Comparison of ENCODE assay signal across 1 cellular context in the genomic region with DNA sequence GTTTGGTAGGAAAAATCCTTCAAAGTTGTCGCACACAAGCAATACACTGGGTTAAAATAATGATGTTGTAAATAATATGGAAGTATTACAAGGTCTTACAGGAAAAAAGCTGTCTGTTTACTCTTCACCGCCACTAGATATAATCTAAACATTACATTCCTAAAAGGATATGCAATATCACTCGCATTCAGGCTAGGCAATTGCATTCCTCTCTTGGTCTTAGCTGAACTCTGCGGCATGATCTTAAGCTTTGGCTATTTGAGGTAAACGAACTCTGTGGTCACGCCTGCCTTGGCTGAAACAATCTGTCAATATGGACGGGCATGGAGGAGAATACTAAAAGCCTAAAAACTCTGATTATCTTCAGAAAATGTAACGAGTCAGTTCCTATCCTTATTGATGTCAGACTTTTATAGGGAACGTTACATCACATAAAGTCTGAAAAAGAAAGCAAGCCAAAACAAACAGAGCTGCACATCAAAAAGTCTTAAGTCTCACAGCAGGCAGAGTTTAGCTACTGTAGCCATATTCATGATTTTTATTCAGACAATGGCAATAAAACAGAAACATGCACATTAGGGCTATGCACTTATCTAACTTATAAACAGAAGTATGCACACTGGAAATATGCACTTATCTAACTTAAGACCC.
TF ChIP-seq lines count a peak whose summit lies in the region.

No MANE protein-coding gene starts in this region.

TF ChIP-seq in HEK293, 187 proteins besides CTCF, POLR2A, EP300 and RAD21 (continued from another document and continues in another):
- TF ChIP-seq, protein P1, sequence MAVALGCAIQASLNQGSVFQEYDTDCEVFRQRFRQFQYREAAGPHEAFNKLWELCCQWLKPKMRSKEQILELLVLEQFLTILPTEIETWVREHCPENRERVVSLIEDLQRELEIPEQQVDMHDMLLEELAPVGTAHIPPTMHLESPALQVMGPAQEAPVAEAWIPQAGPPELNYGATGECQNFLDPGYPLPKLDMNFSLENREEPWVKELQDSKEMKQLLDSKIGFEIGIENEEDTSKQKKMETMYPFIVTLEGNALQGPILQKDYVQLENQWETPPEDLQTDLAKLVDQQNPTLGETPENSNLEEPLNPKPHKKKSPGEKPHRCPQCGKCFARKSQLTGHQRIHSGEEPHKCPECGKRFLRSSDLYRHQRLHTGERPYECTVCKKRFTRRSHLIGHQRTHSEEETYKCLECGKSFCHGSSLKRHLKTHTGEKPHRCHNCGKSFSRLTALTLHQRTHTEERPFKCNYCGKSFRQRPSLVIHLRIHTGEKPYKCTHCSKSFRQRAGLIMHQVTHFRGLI (tag by site-specific recombination; IDR thresholded peaks at IDR 0.05): peak; percentile 55
- TF ChIP-seq ZNF10 (tag by site-specific recombination; IDR thresholded peaks at IDR 0.05) (peak; percentile 44; the same call in 1 of the 2 replicates), ZNF549 (tag by site-specific recombination; IDR thresholded peaks at IDR 0.05) (peak; percentile 18; the same call in 1 of the 2 replicates), SP7 (tag by site-specific recombination; IDR thresholded peaks at IDR 0.05) (peak; percentile 81), MZF1 (tag by site-specific recombination; IDR thresholded peaks at IDR 0.05; ENCODE audit: borderline replicate concordance) (peak; percentile 80; the same call in 1 of the 2 replicates), ZNF174 (tag by site-specific recombination; IDR thresholded peaks at IDR 0.05) (no peak), ZNF175 (tag by site-specific recombination; IDR thresholded peaks at IDR 0.05) (no peak), ZNF302 (tag by site-specific recombination; IDR thresholded peaks at IDR 0.05; ENCODE audit: low read depth) (0 out of 2 replicates have a peak, but pooled peaks have one; percentile 54), ZNF324 (tag by site-specific recombination; IDR thresholded peaks at IDR 0.05) (peak; percentile 60; the same call in 1 of the 2 replicates), BCL11B (tag by site-specific recombination; IDR thresholded peaks at IDR 0.05; ENCODE audit: low read depth) (peak; percentile 90), KLF10 (tag by site-specific recombination; IDR thresholded peaks at IDR 0.05) (peak; percentile 91), ZNF2 (tag by site-specific recombination; IDR thresholded peaks at IDR 0.05) (peak; percentile 81), ZNF600 (tag by site-specific recombination; IDR thresholded peaks at IDR 0.05) (peak; percentile 67), ZNF677 (tag by site-specific recombination; IDR thresholded peaks at IDR 0.05) (no peak), GFI1B (tag by site-specific recombination; IDR thresholded peaks at IDR 0.05) (peak; percentile 73), FEZF1 (tag by site-specific recombination; IDR thresholded peaks at IDR 0.05) (peak; percentile 96), ZBTB21 (tag by site-specific recombination; IDR thresholded peaks at IDR 0.05) (peak; percentile 89), YY1 (tag by site-specific recombination; IDR thresholded peaks at IDR 0.05) (no peak), ZSCAN23 (tag by site-specific recombination; IDR thresholded peaks at IDR 0.05) (peak; percentile 80), ZBTB17 (tag by site-specific recombination; IDR thresholded peaks at IDR 0.05) (peak; percentile 98), ZNF785 (tag by site-specific recombination; IDR thresholded peaks at IDR 0.05) (no peak), HOXD13 (CRISPR knock-in tag; IDR thresholded peaks at IDR 0.05; ENCODE audit: borderline replicate concordance) (peak; percentile 100), SP3 (tag by site-specific recombination; IDR thresholded peaks at IDR 0.05) (peak; percentile 43; the same call in 1 of the 2 replicates), ZNF138 (tag by site-specific recombination; IDR thresholded peaks at IDR 0.05; ENCODE audit: borderline replicate concordance) (no peak), KLF7 (tag by site-specific recombination; IDR thresholded peaks at IDR 0.05; ENCODE audit: borderline replicate concordance) (0 out of 2 replicates have a peak, but pooled peaks have one; percentile 75), ZSCAN30 (tag by site-specific recombination; IDR thresholded peaks at IDR 0.05) (peak; percentile 87; the same call in 1 of the 2 replicates), IKZF3 (tag by site-specific recombination; IDR thresholded peaks at IDR 0.05) (peak; percentile 84; the same call in 1 of the 2 replicates), GLI4 (tag by site-specific recombination; IDR thresholded peaks at IDR 0.05) (no peak), KLF9 (tag by site-specific recombination; IDR thresholded peaks at IDR 0.05; ENCODE audit: low read depth) (0 out of 2 replicates have a peak, but pooled peaks have one; percentile 17), ZNF621 (tag by site-specific recombination; IDR thresholded peaks at IDR 0.05) (no peak), ZNF610 (tag by site-specific recombination; IDR thresholded peaks at IDR 0.05; ENCODE audit: borderline replicate concordance) (peak; percentile 89), ZNF19 (tag by site-specific recombination; IDR thresholded peaks at IDR 0.05; ENCODE audit: low read depth) (0 out of 2 replicates have a peak, but pooled peaks have one; percentile 30), TCF7L2 (IDR thresholded peaks at IDR 0.05; ENCODE audit: borderline replicate concordance, low read depth, low read length) (peak; percentile 94), ZNF335 (tag by site-specific recombination; conservative IDR thresholded peaks at IDR 0.05) (peak; percentile 85), WT1 (tag by site-specific recombination; IDR thresholded peaks at IDR 0.05) (peak; percentile 71), ZNF596 (tag by site-specific recombination; IDR thresholded peaks at IDR 0.05) (0 out of 2 replicates have a peak, but pooled peaks have one; percentile 3), OSR2 (tag by site-specific recombination; IDR thresholded peaks at IDR 0.05) (peak; percentile 100)
- TF ChIP-seq, protein P2, sequence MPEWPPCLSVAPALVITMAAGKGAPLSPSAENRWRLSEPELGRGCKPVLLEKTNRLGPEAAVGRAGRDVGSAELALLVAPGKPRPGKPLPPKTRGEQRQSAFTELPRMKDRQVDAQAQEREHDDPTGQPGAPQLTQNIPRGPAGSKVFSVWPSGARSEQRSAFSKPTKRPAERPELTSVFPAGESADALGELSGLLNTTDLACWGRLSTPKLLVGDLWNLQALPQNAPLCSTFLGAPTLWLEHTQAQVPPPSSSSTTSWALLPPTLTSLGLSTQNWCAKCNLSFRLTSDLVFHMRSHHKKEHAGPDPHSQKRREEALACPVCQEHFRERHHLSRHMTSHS (tag by site-specific recombination; IDR thresholded peaks at IDR 0.05): no peak
- TF ChIP-seq, protein P3, sequence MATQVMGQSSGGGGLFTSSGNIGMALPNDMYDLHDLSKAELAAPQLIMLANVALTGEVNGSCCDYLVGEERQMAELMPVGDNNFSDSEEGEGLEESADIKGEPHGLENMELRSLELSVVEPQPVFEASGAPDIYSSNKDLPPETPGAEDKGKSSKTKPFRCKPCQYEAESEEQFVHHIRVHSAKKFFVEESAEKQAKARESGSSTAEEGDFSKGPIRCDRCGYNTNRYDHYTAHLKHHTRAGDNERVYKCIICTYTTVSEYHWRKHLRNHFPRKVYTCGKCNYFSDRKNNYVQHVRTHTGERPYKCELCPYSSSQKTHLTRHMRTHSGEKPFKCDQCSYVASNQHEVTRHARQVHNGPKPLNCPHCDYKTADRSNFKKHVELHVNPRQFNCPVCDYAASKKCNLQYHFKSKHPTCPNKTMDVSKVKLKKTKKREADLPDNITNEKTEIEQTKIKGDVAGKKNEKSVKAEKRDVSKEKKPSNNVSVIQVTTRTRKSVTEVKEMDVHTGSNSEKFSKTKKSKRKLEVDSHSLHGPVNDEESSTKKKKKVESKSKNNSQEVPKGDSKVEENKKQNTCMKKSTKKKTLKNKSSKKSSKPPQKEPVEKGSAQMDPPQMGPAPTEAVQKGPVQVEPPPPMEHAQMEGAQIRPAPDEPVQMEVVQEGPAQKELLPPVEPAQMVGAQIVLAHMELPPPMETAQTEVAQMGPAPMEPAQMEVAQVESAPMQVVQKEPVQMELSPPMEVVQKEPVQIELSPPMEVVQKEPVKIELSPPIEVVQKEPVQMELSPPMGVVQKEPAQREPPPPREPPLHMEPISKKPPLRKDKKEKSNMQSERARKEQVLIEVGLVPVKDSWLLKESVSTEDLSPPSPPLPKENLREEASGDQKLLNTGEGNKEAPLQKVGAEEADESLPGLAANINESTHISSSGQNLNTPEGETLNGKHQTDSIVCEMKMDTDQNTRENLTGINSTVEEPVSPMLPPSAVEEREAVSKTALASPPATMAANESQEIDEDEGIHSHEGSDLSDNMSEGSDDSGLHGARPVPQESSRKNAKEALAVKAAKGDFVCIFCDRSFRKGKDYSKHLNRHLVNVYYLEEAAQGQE (tag by site-specific recombination; IDR thresholded peaks at IDR 0.05): no peak; the same call in 1 of the 2 replicates
- TF ChIP-seq, protein P4, sequence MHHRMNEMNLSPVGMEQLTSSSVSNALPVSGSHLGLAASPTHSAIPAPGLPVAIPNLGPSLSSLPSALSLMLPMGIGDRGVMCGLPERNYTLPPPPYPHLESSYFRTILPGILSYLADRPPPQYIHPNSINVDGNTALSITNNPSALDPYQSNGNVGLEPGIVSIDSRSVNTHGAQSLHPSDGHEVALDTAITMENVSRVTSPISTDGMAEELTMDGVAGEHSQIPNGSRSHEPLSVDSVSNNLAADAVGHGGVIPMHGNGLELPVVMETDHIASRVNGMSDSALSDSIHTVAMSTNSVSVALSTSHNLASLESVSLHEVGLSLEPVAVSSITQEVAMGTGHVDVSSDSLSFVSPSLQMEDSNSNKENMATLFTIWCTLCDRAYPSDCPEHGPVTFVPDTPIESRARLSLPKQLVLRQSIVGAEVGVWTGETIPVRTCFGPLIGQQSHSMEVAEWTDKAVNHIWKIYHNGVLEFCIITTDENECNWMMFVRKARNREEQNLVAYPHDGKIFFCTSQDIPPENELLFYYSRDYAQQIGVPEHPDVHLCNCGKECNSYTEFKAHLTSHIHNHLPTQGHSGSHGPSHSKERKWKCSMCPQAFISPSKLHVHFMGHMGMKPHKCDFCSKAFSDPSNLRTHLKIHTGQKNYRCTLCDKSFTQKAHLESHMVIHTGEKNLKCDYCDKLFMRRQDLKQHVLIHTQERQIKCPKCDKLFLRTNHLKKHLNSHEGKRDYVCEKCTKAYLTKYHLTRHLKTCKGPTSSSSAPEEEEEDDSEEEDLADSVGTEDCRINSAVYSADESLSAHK (tag by site-specific recombination; IDR thresholded peaks at IDR 0.05): peak; percentile 92
- TF ChIP-seq, protein P5, sequence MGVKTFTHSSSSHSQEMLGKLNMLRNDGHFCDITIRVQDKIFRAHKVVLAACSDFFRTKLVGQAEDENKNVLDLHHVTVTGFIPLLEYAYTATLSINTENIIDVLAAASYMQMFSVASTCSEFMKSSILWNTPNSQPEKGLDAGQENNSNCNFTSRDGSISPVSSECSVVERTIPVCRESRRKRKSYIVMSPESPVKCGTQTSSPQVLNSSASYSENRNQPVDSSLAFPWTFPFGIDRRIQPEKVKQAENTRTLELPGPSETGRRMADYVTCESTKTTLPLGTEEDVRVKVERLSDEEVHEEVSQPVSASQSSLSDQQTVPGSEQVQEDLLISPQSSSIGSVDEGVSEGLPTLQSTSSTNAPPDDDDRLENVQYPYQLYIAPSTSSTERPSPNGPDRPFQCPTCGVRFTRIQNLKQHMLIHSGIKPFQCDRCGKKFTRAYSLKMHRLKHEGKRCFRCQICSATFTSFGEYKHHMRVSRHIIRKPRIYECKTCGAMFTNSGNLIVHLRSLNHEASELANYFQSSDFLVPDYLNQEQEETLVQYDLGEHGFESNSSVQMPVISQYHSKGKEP (tag by site-specific recombination; IDR thresholded peaks at IDR 0.05): peak; percentile 92
- TF ChIP-seq, protein P6, sequence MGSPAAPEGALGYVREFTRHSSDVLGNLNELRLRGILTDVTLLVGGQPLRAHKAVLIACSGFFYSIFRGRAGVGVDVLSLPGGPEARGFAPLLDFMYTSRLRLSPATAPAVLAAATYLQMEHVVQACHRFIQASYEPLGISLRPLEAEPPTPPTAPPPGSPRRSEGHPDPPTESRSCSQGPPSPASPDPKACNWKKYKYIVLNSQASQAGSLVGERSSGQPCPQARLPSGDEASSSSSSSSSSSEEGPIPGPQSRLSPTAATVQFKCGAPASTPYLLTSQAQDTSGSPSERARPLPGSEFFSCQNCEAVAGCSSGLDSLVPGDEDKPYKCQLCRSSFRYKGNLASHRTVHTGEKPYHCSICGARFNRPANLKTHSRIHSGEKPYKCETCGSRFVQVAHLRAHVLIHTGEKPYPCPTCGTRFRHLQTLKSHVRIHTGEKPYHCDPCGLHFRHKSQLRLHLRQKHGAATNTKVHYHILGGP (tag by site-specific recombination; IDR thresholded peaks at IDR 0.05): no peak
- TF ChIP-seq, protein P7, sequence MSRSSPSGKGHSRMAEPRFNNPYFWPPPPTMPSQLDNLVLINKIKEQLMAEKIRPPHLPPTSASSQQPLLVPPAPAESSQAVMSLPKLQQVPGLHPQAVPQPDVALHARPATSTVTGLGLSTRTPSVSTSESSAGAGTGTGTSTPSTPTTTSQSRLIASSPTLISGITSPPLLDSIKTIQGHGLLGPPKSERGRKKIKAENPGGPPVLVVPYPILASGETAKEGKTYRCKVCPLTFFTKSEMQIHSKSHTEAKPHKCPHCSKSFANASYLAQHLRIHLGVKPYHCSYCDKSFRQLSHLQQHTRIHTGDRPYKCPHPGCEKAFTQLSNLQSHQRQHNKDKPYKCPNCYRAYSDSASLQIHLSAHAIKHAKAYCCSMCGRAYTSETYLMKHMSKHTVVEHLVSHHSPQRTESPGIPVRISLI (tag by site-specific recombination; IDR thresholded peaks at IDR 0.05): peak; percentile 58; the same call in 1 of the 2 replicates
- TF ChIP-seq, protein P8, sequence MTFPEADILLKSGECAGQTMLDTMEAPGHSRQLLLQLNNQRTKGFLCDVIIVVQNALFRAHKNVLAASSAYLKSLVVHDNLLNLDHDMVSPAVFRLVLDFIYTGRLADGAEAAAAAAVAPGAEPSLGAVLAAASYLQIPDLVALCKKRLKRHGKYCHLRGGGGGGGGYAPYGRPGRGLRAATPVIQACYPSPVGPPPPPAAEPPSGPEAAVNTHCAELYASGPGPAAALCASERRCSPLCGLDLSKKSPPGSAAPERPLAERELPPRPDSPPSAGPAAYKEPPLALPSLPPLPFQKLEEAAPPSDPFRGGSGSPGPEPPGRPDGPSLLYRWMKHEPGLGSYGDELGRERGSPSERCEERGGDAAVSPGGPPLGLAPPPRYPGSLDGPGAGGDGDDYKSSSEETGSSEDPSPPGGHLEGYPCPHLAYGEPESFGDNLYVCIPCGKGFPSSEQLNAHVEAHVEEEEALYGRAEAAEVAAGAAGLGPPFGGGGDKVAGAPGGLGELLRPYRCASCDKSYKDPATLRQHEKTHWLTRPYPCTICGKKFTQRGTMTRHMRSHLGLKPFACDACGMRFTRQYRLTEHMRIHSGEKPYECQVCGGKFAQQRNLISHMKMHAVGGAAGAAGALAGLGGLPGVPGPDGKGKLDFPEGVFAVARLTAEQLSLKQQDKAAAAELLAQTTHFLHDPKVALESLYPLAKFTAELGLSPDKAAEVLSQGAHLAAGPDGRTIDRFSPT (tag by site-specific recombination; IDR thresholded peaks at IDR 0.05): peak; percentile 89; the same call in 1 of the 2 replicates
- TF ChIP-seq, protein P9, sequence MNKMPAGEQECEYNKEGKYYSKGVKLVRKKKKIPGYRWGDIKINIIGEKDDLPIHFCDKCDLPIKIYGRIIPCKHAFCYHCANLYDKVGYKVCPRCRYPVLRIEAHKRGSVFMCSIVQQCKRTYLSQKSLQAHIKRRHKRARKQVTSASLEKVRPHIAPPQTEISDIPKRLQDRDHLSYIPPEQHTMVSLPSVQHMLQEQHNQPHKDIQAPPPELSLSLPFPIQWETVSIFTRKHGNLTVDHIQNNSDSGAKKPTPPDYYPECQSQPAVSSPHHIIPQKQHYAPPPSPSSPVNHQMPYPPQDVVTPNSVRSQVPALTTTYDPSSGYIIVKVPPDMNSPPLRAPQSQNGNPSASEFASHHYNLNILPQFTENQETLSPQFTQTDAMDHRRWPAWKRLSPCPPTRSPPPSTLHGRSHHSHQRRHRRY (tag by site-specific recombination; IDR thresholded peaks at IDR 0.05): no peak
